In the genomic region with DNA sequence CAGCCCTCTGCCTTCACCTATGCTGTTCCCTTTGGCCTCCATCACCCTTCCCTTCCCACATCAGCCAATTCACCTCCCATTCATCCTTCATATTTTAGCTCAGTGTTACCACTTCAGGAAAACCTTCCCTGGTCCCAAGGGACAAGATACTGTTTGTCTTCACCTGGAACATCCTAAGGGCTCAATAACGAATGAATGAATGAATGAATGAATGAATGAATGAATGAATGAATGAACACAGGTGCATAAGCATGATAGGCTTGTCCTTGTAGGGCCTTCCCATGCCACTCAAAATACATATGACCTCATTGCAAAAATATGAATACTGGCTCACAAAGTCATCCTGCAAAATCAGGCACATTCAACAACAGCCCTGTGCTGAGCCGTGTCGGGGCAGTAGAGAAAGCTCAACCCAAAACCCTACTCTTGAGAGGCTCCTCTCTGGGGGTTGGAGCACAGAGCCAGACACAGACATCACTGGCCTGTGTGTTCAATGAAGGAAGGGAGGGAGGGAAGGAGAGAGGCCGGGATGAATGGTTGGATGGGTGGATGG, we compare ENCODE assay signal across 18 cellular contexts.
"Had no signal": no experiment of that assay in that cellular context is flagged by ENCODE, and none has a peak within 500 bp of the region (broad histone marks: within the 10 kb centered on the region; RNA-seq: fewer than 3 reads in every experiment).

No MANE protein-coding gene starts in this region.

- H3K4me3 ChIP-seq: tibial nerve, vagina had no signal

- DNase-seq: activated CD4-positive, alpha-beta memory T cell treated with anti-CD3 and anti-CD28 coated beads, Interleukin-2, amount 10 ng/mL, durations not matched to agents 7 days and 5 days; activated CD4-positive, alpha-beta T cell treated with anti-CD3 and anti-CD28 coated beads for 4 hours; activated CD8-positive, alpha-beta memory T cell treated with anti-CD3 and anti-CD28 coated beads, Interleukin-2, amount 10 ng/mL, durations not matched to agents 7 days and 5 days; activated naive CD4-positive, alpha-beta T cell; activated naive CD8-positive, alpha-beta T cell treated with anti-CD3 and anti-CD28 coated beads, Interleukin-2, amount 10 ng/mL, durations not matched to agents 7 days and 5 days; amygdala; caudate nucleus; dorsolateral prefrontal cortex; left ventricle myocardium superior; nephron progenitor cell; nucleus accumbens; retina had no signal

- H3K9me3 ChIP-seq: tibial nerve, vagina had no signal

- ATAC-seq: activated CD8-positive, alpha-beta memory T cell treated with anti-CD3 and anti-CD28 coated beads, Interleukin-2, amount 10 ng/mL, durations not matched to agents 7 days and 5 days; left ventricle myocardium superior; WTC11 had no signal

- H3K36me3 ChIP-seq: tibial nerve, vagina had no signal

- H3K27ac ChIP-seq: tibial nerve, vagina had no signal

- H3K27me3 ChIP-seq: tibial nerve, vagina had no signal

- FAIRE-seq: colon, frontal cortex, TTC549 had no signal
